20 cellular contexts compared by ENCODE assay signal in the genomic region with DNA sequence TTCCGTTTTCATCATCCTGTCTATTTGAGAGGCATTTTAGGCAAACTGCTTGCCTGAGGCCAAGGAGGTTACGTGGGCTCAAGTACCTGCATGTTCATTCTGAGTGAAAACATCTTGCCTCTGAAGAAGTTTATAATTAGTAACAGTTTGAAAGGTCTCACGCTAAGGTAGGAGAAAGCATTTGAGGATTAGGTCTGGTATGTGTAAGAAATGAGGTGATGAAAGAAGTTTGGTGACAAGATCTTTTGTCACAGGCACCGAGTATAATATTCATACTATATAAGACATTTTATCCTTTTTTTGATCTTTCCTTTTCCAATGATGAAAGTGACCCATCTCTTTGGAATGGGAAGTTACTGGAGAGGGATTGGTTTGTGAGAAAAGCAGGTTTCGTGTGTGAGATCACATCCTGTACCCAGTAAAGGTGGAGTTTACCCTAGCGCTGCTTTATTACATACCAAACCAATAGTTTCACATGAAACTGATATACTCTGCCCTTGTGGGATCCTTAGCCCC.
DNase-seq lines count a peak whose midpoint lies in the region; ATAC-seq and TF ChIP-seq lines count a peak whose summit lies in the region.
"Had no signal": no experiment of that assay in that cellular context is flagged by ENCODE, and none has a peak within 500 bp of the region (broad histone marks: within the 10 kb centered on the region; RNA-seq: fewer than 3 reads in every experiment).

No MANE protein-coding gene starts in this region.

- no peaks in the 10 kb centered on the region for H3K9me3 ChIP-seq in GM23248 (ENCODE audit: low read depth)
- H3K9me3 ChIP-seq: esophagus squamous epithelium, testis had no signal

- H3K27me3 Mint-ChIP-seq in immature natural killer cell (ENCODE audit: low read depth in 3 of 3) = peaks cover 0 to 2% (median 0%) of the 10 kb centered on the region in 3 donors

- H3K27ac Mint-ChIP-seq in immature natural killer cell = no peak overlapping the region
- H3K27ac Mint-ChIP-seq: activated naive CD8-positive, alpha-beta T cell; natural killer cell had no signal

- ATAC-seq in esophagus mucosa = peak; percentile 63
- no peak for ATAC-seq in GM18861 (IDR thresholded peaks at IDR 0.05; ENCODE audit: unreplicated experiment)
- ATAC-seq: K562, natural killer cell had no signal

- peaks cover 12% of the 10 kb centered on the region; the same call in 1 of the 2 replicates for H3F3A ChIP-seq in GM23248 (ENCODE audit: insufficient read depth)

- H3K36me3 ChIP-seq in GM23248 (ENCODE audit: low read depth) = no peaks in the 10 kb centered on the region
- H3K36me3 ChIP-seq: esophagus squamous epithelium had no signal

- POLR2A ChIA-PET in RWPE1 (lab: Yijun Ruan, JAX; ENCODE audit: low non-redundant PET) = no interaction called here

- CTCF ChIA-PET in RWPE1 (lab: Yijun Ruan, JAX) = no interaction called here

- no peaks in the 10 kb centered on the region for H3K27me3 ChIP-seq in GM23248 (replicated peaks; ENCODE audit: insufficient read depth)
- H3K27me3 ChIP-seq: esophagus squamous epithelium, testis had no signal

- no peaks in the 10 kb centered on the region for H3K4me1 Mint-ChIP-seq in immature natural killer cell
- H3K4me1 Mint-ChIP-seq: natural killer cell had no signal

- no peak overlapping the region for H3K4me3 Mint-ChIP-seq in immature natural killer cell
- H3K4me3 Mint-ChIP-seq: activated naive CD8-positive, alpha-beta T cell; natural killer cell had no signal

- 39 to 40% methylated on average over 6 of the region's 6 CpGs for WGBS in GM23248 (ENCODE audit: low coverage in 1 of 2, low lambda C conversion rate in 2 of 2, missing lambda C conversion rate in 2 of 2), 2 experiments

- peaks cover 17% of the 10 kb centered on the region for H3K4me1 ChIP-seq in GM23248 (ENCODE audit: insufficient read depth)
- H3K4me1 ChIP-seq: testis had no signal

- peaks cover 0 to 13% (median 0%) of the 10 kb centered on the region in 6 donors for H3K9me3 Mint-ChIP-seq in immature natural killer cell

- H4K20me1 ChIP-seq in GM23248 (ENCODE audit: insufficient read depth) = no peaks in the 10 kb centered on the region

- no peaks in the 10 kb centered on the region for H3K9me2 ChIP-seq in GM23248 (ENCODE audit: insufficient read depth)

- peak overlapping the region; percentile 43 for H3K4me2 ChIP-seq in GM23248 (ENCODE audit: unreplicated experiment)

- H3K36me3 Mint-ChIP-seq in immature natural killer cell = peaks cover 0 to 3% (median 0%) of the 10 kb centered on the region in 3 donors
- H3K36me3 Mint-ChIP-seq: activated naive CD8-positive, alpha-beta T cell; natural killer cell had no signal

- H3K79me2 ChIP-seq in GM23248 (ENCODE audit: insufficient read depth) = no peaks in the 10 kb centered on the region

- peak overlapping the region; percentile 56 for H2AFZ ChIP-seq in GM23248

- in situ Hi-C loops in GM23248 (cut with MboI) = no loop called here

- no peak overlapping the region for H3K4me3 ChIP-seq in GM23248
- H3K4me3 ChIP-seq: esophagus squamous epithelium, K562, testis had no signal

- TF ChIP-seq CTCF in RWPE1 (conservative IDR thresholded peaks at IDR 0.05; ENCODE audit: low read depth) = no peak

- DNase-seq in GM23248 (peak; percentile 70), RWPE1 (ENCODE audit: low spot score) (peak; percentile 80), middle frontal gyrus (ENCODE audit: extremely low spot score, low spot score) (no peak), immature natural killer cell (no peak), SHP77 treated with DMSO at 0.1 percent for 48 hours (lab: John Stamatoyannopoulos, UW) (no peak)
- DNase-seq: activated CD4-positive, alpha-beta T cell treated with anti-CD3 and anti-CD28 coated beads, Interleukin-2, amount 50 U/mL, for 4 hours; activated T-cell treated with anti-CD3 and anti-CD28 coated beads, Interleukin-2, amount 50 U/mL, for 1 hour; DMS79 treated with DMSO at 0.1 percent for 48 hours; esophagus squamous epithelium; head of caudate nucleus; natural killer cell; NCI-H1048; NCI-H2171 treated with DMSO at 0.1 percent for 48 hours; NCI-H748 treated with DMSO at 0.1 percent for 48 hours; small intestine; testis had no signal

- peak overlapping the region; percentile 29; the same call in 1 of the 2 replicates for H3K9ac ChIP-seq in GM23248

- peak overlapping the region; percentile 52 for H3K27ac ChIP-seq in GM23248
- no peak overlapping the region for H3K27ac ChIP-seq in RWPE1
- H3K27ac ChIP-seq: esophagus squamous epithelium, testis had no signal

Comparison
In these comparisons a context has a peak if more than half of its experiments do, and no peak if none do; other contexts are left out.
1. DNase-seq: peak in GM23248 (single experiment) and RWPE1 (single experiment); none in middle frontal gyrus (single experiment), immature natural killer cell (0 of 3) and SHP77 treated with DMSO at 0.1 percent for 48 hours (single experiment).